In genomic region chr3:194381460-194381875, GRCh38 we compare ENCODE assay signal across 3 cellular contexts.
TF ChIP-seq lines count a peak whose summit lies in the region.

No MANE protein-coding gene starts in this region.

TF ChIP-seq in IMR-90, 13 proteins besides CTCF, POLR2A, EP300 and RAD21:
- TF ChIP-seq BHLHE40 (IDR thresholded peaks at IDR 0.05; ENCODE audit: low read depth, low read length) (no peak), MAZ (IDR thresholded peaks at IDR 0.05; ENCODE audit: borderline replicate concordance, low read depth, low read length) (no peak), SMC3 (IDR thresholded peaks at IDR 0.05; ENCODE audit: low read depth, low read length) (no peak)

TF ChIP-seq in WTC11, 78 proteins besides CTCF, POLR2A, EP300 and RAD21:
- TF ChIP-seq STAT6 (CRISPR knock-in tag; conservative IDR thresholded peaks at IDR 0.05; ENCODE audit: low read depth) (no peak), E2F4 (CRISPR knock-in tag; IDR thresholded peaks at IDR 0.05; ENCODE audit: borderline replicate concordance, low read depth) (no peak), ZNF396 (CRISPR knock-in tag; IDR thresholded peaks at IDR 0.05; ENCODE audit: borderline replicate concordance) (no peak), ATF6 (CRISPR knock-in tag; IDR thresholded peaks at IDR 0.05) (no peak), HMGA2 (CRISPR knock-in tag; IDR thresholded peaks at IDR 0.05) (no peak), SMAD4 (CRISPR knock-in tag; IDR thresholded peaks at IDR 0.05) (no peak), NR2C2 (CRISPR knock-in tag; IDR thresholded peaks at IDR 0.05) (no peak), NFYB (CRISPR knock-in tag; conservative IDR thresholded peaks at IDR 0.05; ENCODE audit: low read depth) (peak; percentile 28; the same call in 1 of the 2 replicates)

TF ChIP-seq in HepG2, 621 proteins besides CTCF, POLR2A, EP300 and RAD21:
- TF ChIP-seq SATB2 (CRISPR knock-in tag; IDR thresholded peaks at IDR 0.05) = no peak
- no peak for TF ChIP-seq KDM5B (CRISPR knock-in tag; IDR thresholded peaks at IDR 0.05; ENCODE audit: borderline replicate concordance)
- TF ChIP-seq NR1H2 (CRISPR knock-in tag; IDR thresholded peaks at IDR 0.05; ENCODE audit: borderline replicate concordance, low read depth) = no peak
- no peak for TF ChIP-seq ARID5B (CRISPR knock-in tag; IDR thresholded peaks at IDR 0.05)
- TF ChIP-seq ZNF574 (CRISPR knock-in tag; IDR thresholded peaks at IDR 0.05) = no peak
- TF ChIP-seq ZIK1 (CRISPR knock-in tag; IDR thresholded peaks at IDR 0.05; ENCODE audit: borderline replicate concordance, low read depth) = no peak
- TF ChIP-seq ZNF781 (CRISPR knock-in tag; IDR thresholded peaks at IDR 0.05; ENCODE audit: borderline replicate concordance, not compliant biosample characterization) = no peak
- TF ChIP-seq HHEX (CRISPR knock-in tag; IDR thresholded peaks at IDR 0.05) = no peak
- no peak for TF ChIP-seq LRRFIP1 (CRISPR knock-in tag; conservative IDR thresholded peaks at IDR 0.05)
- no peak for TF ChIP-seq ZSCAN20 (CRISPR knock-in tag; IDR thresholded peaks at IDR 0.05; ENCODE audit: borderline replicate concordance)
- no peak for TF ChIP-seq PITX1 (CRISPR knock-in tag; IDR thresholded peaks at IDR 0.05)
- no peak for TF ChIP-seq CERS6 (CRISPR knock-in tag; IDR thresholded peaks at IDR 0.05)
- no peak for TF ChIP-seq ZFP91 (CRISPR knock-in tag; IDR thresholded peaks at IDR 0.05; ENCODE audit: borderline replicate concordance)
- TF ChIP-seq NCOA2 (CRISPR knock-in tag; IDR thresholded peaks at IDR 0.05) = no peak
- TF ChIP-seq BCLAF1 (IDR thresholded peaks at IDR 0.05) = no peak
- TF ChIP-seq REXO4 (CRISPR knock-in tag; IDR thresholded peaks at IDR 0.05; ENCODE audit: borderline replicate concordance) = no peak
- TF ChIP-seq MAFF (IDR thresholded peaks at IDR 0.05; ENCODE audit: low read depth, low read length) = no peak
- TF ChIP-seq TFDP2 (CRISPR knock-in tag; IDR thresholded peaks at IDR 0.05) = no peak
- no peak for TF ChIP-seq SOX13 (IDR thresholded peaks at IDR 0.05)
- no peak for TF ChIP-seq SOX13 (CRISPR knock-in tag; conservative IDR thresholded peaks at IDR 0.05 in 1 of 2, IDR thresholded peaks at IDR 0.05 in 1 of 2)
- no peak for TF ChIP-seq REPIN1 (CRISPR knock-in tag; IDR thresholded peaks at IDR 0.05; ENCODE audit: borderline replicate concordance, low read depth)
